Comparison of ENCODE assay signal across 15 cellular contexts in genomic region chr3:15303728-15304127, GRCh38. TPM values are rescaled to one million over a fixed set of nuclear protein-coding genes. Genes with fewer than 3 reads are reported as not detected.
A peak's percentile ranks its signal among the peaks of the same experiment; 100 is the strongest.
DNase-seq lines count a peak whose midpoint lies in the region; ATAC-seq lines count a peak whose summit lies in the region.
"Had no signal": no experiment of that assay in that cellular context is flagged by ENCODE, and none has a peak within 500 bp of the region (broad histone marks: within the 10 kb centered on the region; RNA-seq: fewer than 3 reads in every experiment).

No MANE protein-coding gene starts in this region.

- no peak overlapping the region for H2BK15ac ChIP-seq in mesenchymal stem cell (ENCODE audit: low read depth, poor library complexity, severe bottlenecking)

- H3K27me3 ChIP-seq in mononuclear cell (ENCODE audit: insufficient read depth, low read length) (no peaks in the 10 kb centered on the region), mesenchymal stem cell (ENCODE audit: control insufficient read depth in 1 of 2, insufficient read depth in 1 of 2, low read length in 2 of 2) (no peaks in the 10 kb centered on the region)

- no peak overlapping the region for H2BK120ac ChIP-seq in mesenchymal stem cell (ENCODE audit: low read depth, low read length)

- no peak overlapping the region for H4K8ac ChIP-seq in mesenchymal stem cell (ENCODE audit: low read length)

- no peaks in the 10 kb centered on the region for H3K9me3 Mint-ChIP-seq in stimulated activated naive CD8-positive, alpha-beta T cell treated with anti-CD3 and anti-CD28 coated beads, Interleukin-15, Interleukin-2, amounts not matched to agents 100 ng/mL and 50 ng/mL, for 24 hours
- no peaks in the 10 kb centered on the region for H3K9me3 Mint-ChIP-seq in activated naive CD8-positive, alpha-beta T cell treated with anti-CD3 and anti-CD28 coated beads, Interleukin-2, amount 10 ng/mL, durations not matched to agents 7 days and 5 days

- no peaks in the 10 kb centered on the region for H3K27me3 Mint-ChIP-seq in stimulated activated naive CD8-positive, alpha-beta T cell treated with anti-CD3 and anti-CD28 coated beads, Interleukin-15, Interleukin-2, amounts not matched to agents 100 ng/mL and 50 ng/mL, for 24 hours
- H3K27me3 Mint-ChIP-seq in activated naive CD8-positive, alpha-beta T cell treated with anti-CD3 and anti-CD28 coated beads, Interleukin-2, amount 10 ng/mL, durations not matched to agents 7 days and 5 days, result no peaks in the 10 kb centered on the region

- no peak overlapping the region for H2BK12ac ChIP-seq in mesenchymal stem cell (ENCODE audit: low read length in 2 of 2)

- H3K4me3 Mint-ChIP-seq in stimulated activated naive CD8-positive, alpha-beta T cell treated with anti-CD3 and anti-CD28 coated beads, Interleukin-15, Interleukin-2, amounts not matched to agents 100 ng/mL and 50 ng/mL, for 24 hours, result peak overlapping the region; percentile 47
- H3K4me3 Mint-ChIP-seq in activated naive CD8-positive, alpha-beta T cell treated with anti-CD3 and anti-CD28 coated beads, Interleukin-2, amount 10 ng/mL, durations not matched to agents 7 days and 5 days, result peak overlapping the region; percentile 47

- H4K91ac ChIP-seq in mesenchymal stem cell (ENCODE audit: low read length), result no peak overlapping the region

- no peak overlapping the region for H3K9ac ChIP-seq in mesenchymal stem cell (ENCODE audit: low read length)
- H3K9ac ChIP-seq: GM23248 had no signal

- no peak overlapping the region for H3K27ac Mint-ChIP-seq in stimulated activated naive CD8-positive, alpha-beta T cell treated with anti-CD3 and anti-CD28 coated beads, Interleukin-15, Interleukin-2, amounts not matched to agents 100 ng/mL and 50 ng/mL, for 24 hours
- H3K27ac Mint-ChIP-seq in activated naive CD8-positive, alpha-beta T cell treated with anti-CD3 and anti-CD28 coated beads, Interleukin-2, amount 10 ng/mL, durations not matched to agents 7 days and 5 days, result peak overlapping the region; percentile 67

- H3K4me3 ChIP-seq in mononuclear cell (ENCODE audit: low read length) (peak overlapping the region; percentile 12), mesenchymal stem cell (ENCODE audit: insufficient read depth in 1 of 2, low read depth in 1 of 2, low read length in 2 of 2) (no peak overlapping the region)
- H3K4me3 ChIP-seq: GM23248 had no signal

- no peak overlapping the region for H2BK5ac ChIP-seq in mesenchymal stem cell (ENCODE audit: low read depth, low read length, poor library complexity, severe bottlenecking)

- WGBS in mesenchymal stem cell, result 97% methylated on average over 13 of the region's 13 CpGs

- H3K23ac ChIP-seq in mesenchymal stem cell (ENCODE audit: low read length in 2 of 2), result no peak overlapping the region

- no peak overlapping the region for H3K4ac ChIP-seq in mesenchymal stem cell (ENCODE audit: low read depth in 1 of 2, low read length in 2 of 2)

- POLR2A ChIA-PET in activated naive CD8-positive, alpha-beta T cell treated with anti-CD3 and anti-CD28 coated beads, Interleukin-2, amount 10 ng/mL, durations not matched to agents 7 days and 5 days (lab: Charles Lee), result interaction anchor here (1.5 kb wide), 1 partner anchor 17 kb away, joined by 3 read pairs; no protein-coding TSS in a partner anchor

- no peak overlapping the region for H2AK5ac ChIP-seq in mesenchymal stem cell (ENCODE audit: low read length, severe bottlenecking)

- peaks cover 23% of the 10 kb centered on the region for H3K36me3 Mint-ChIP-seq in stimulated activated naive CD8-positive, alpha-beta T cell treated with anti-CD3 and anti-CD28 coated beads, Interleukin-15, Interleukin-2, amounts not matched to agents 100 ng/mL and 50 ng/mL, for 24 hours (ENCODE audit: low read depth)
- peaks cover 20% of the 10 kb centered on the region for H3K36me3 Mint-ChIP-seq in activated naive CD8-positive, alpha-beta T cell treated with anti-CD3 and anti-CD28 coated beads, Interleukin-2, amount 10 ng/mL, durations not matched to agents 7 days and 5 days

- no peaks in the 10 kb centered on the region for H3K9me3 ChIP-seq in mononuclear cell (ENCODE audit: low read depth, low read length)
- H3K9me3 ChIP-seq in mesenchymal stem cell (ENCODE audit: control insufficient read depth, low read length), result no peaks in the 10 kb centered on the region

- H3K18ac ChIP-seq in mesenchymal stem cell (ENCODE audit: low read depth in 1 of 2, low read length in 2 of 2), result peak overlapping the region in 1 of 2 experiments; percentile 24

- H3K27ac ChIP-seq in substantia nigra (ENCODE audit: low read depth, low read length, poor library complexity, severe bottlenecking), result no peak overlapping the region
- H3K27ac ChIP-seq in mesenchymal stem cell (ENCODE audit: low read length, poor library complexity, severe bottlenecking), result no peak overlapping the region
- H3K27ac ChIP-seq: GM23248 had no signal

- DNase-seq in stimulated activated naive CD8-positive, alpha-beta T cell treated with anti-CD3 and anti-CD28 coated beads, Interleukin-15, Interleukin-2, amounts not matched to agents 100 U/mL and 50 U/mL, for 24 hours, result no peak
- DNase-seq in activated naive CD8-positive, alpha-beta T cell treated with anti-CD3 and anti-CD28 coated beads, Interleukin-2, amount 10 ng/mL, durations not matched to agents 7 days and 5 days, result no peak
- DNase-seq in substantia nigra (lab: John Stamatoyannopoulos, UW), result no peak
- no peak for DNase-seq in mesenchymal stem cell
- no peak for DNase-seq in NCI-H146 treated with DMSO at 0.1 percent for 48 hours (lab: John Stamatoyannopoulos, UW; ENCODE audit: unreplicated experiment)
- DNase-seq: anterior cingulate cortex; cerebellar nuclear complex; GM23248; head of caudate nucleus; Kasumi-1; mesendoderm; NCI-H1092 treated with DMSO at 0.1 percent for 48 hours; stimulated activated naive CD4-positive, alpha-beta T cell treated with Interleukin-2 at 50 U/mL for 16 hours had no signal

- H3K36me3 ChIP-seq in mesenchymal stem cell (ENCODE audit: control insufficient read depth in 1 of 2, insufficient read depth in 2 of 2, low read depth in 1 of 2, low read length in 2 of 2), result peaks cover 6 to 47% of the 10 kb centered on the region in 2 experiments

- peaks cover 73% of the 10 kb centered on the region for H3K4me1 ChIP-seq in mononuclear cell (ENCODE audit: insufficient read depth, low read length)
- H3K4me1 ChIP-seq in mesenchymal stem cell (ENCODE audit: control insufficient read depth, insufficient read depth, low read depth, low read length), result peaks cover 3% of the 10 kb centered on the region

- peaks cover 2% of the 10 kb centered on the region for H3K79me1 ChIP-seq in mesenchymal stem cell (replicated peaks; ENCODE audit: low read length, poor library complexity, severe bottlenecking)

- H3K4me1 Mint-ChIP-seq in stimulated activated naive CD8-positive, alpha-beta T cell treated with anti-CD3 and anti-CD28 coated beads, Interleukin-15, Interleukin-2, amounts not matched to agents 100 ng/mL and 50 ng/mL, for 24 hours (ENCODE audit: low read depth), result peaks cover 40% of the 10 kb centered on the region
- H3K4me1 Mint-ChIP-seq in activated naive CD8-positive, alpha-beta T cell treated with anti-CD3 and anti-CD28 coated beads, Interleukin-2, amount 10 ng/mL, durations not matched to agents 7 days and 5 days, result peaks cover 31% of the 10 kb centered on the region

- no peak overlapping the region for H2AFZ ChIP-seq in mesenchymal stem cell (ENCODE audit: low read depth, low read length)
- H2AFZ ChIP-seq: GM23248 had no signal

- H3K14ac ChIP-seq in mesenchymal stem cell (ENCODE audit: low read length in 2 of 2), result no peak overlapping the region

- ATAC-seq in stimulated activated naive CD8-positive, alpha-beta T cell treated with anti-CD3 and anti-CD28 coated beads, Interleukin-15, Interleukin-2, amounts not matched to agents 100 U/mL and 50 U/mL, for 24 hours, result no peak
- no peak for ATAC-seq in activated naive CD8-positive, alpha-beta T cell treated with anti-CD3 and anti-CD28 coated beads, Interleukin-2, amount 10 ng/mL, durations not matched to agents 7 days and 5 days (ENCODE audit: low read depth)

- H3K4me2 ChIP-seq in mesenchymal stem cell (ENCODE audit: low read length, poor library complexity, severe bottlenecking), result no peak overlapping the region

RNA-seq across cellular contexts. Expression of gene SH3BP5, which starts 28.7 kb away (rescaled TPM):
- 10 to 100 TPM; 12.7 to 12.9 TPM for total RNA-seq in activated naive CD8-positive, alpha-beta T cell treated with anti-CD3 and anti-CD28 coated beads, Interleukin-2, amount 10 ng/mL, durations not matched to agents 7 days and 5 days
- 24.6 TPM for total RNA-seq in mononuclear cell
- 8.4 TPM for polyA plus RNA-seq in mesenchymal stem cell (2013, experiment 1 of 2)
- polyA plus RNA-seq in mesenchymal stem cell (2013, experiment 2 of 2), result 8.4 TPM
